Comparison of ENCODE assay signal across 26 cellular contexts in the genomic region with DNA sequence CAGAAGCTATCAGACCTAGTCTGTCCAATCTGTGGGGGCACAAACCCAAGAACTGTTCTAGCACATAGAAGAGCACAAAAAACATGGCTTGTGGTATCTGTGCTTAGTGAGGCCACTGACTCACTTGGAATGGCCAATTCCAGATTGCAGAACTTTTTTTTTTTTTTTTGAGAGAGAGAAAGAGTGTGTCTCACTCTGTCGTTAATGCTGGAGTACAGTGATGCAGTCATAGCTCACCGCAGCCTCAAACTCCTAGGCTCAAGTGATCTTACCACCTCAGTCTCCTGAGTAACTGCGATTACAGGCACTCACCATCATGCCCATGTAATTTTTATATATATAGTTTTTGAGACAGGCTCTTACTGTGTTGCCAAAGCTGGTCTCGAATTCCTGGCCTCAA.
A peak's percentile ranks its signal among the peaks of the same experiment; 100 is the strongest.
DNase-seq lines count a peak whose midpoint lies in the region; ATAC-seq, FAIRE-seq and TF ChIP-seq lines count a peak whose summit lies in the region.
"Had no signal": no experiment of that assay in that cellular context is flagged by ENCODE, and none has a peak within 500 bp of the region (broad histone marks: within the 10 kb centered on the region; RNA-seq: fewer than 3 reads in every experiment).

No MANE protein-coding gene starts in this region.

- H3K4ac ChIP-seq in mesenchymal stem cell (ENCODE audit: low read depth in 1 of 2, low read length in 2 of 2): no peak overlapping the region

- no peak overlapping the region for H3K14ac ChIP-seq in mesenchymal stem cell (ENCODE audit: low read length in 2 of 2)

- no peaks in the 10 kb centered on the region for H3K4me1 Mint-ChIP-seq in astrocyte (ENCODE audit: low read depth, unreplicated experiment)
- H3K4me1 Mint-ChIP-seq: CD4-positive, alpha-beta memory T cell; IgD-negative memory B cell had no signal

- H3K4me1 ChIP-seq in astrocyte (ENCODE audit: insufficient read depth, low read length): no peaks in the 10 kb centered on the region
- H3K4me1 ChIP-seq in mesenchymal stem cell (ENCODE audit: control insufficient read depth, insufficient read depth, low read depth, low read length): no peaks in the 10 kb centered on the region
- H3K4me1 ChIP-seq in hepatocyte (ENCODE audit: insufficient read depth): no peaks in the 10 kb centered on the region
- H3K4me1 ChIP-seq: Caco-2 had no signal

- H4K91ac ChIP-seq in mesenchymal stem cell (ENCODE audit: low read length): no peak overlapping the region

- no peaks in the 10 kb centered on the region for H4K20me1 ChIP-seq in astrocyte (ENCODE audit: insufficient read depth, low read length)
- no peaks in the 10 kb centered on the region for H4K20me1 ChIP-seq in hepatocyte (ENCODE audit: insufficient read depth, poor library complexity, severe bottlenecking)
- H4K20me1 ChIP-seq: BLaER1 treated with 17β-estradiol and CSF1 and Interleukin-3, amounts not matched to agents 10 nM and 100 nM had no signal

- peaks cover 2% of the 10 kb centered on the region for H3K27me3 Mint-ChIP-seq in astrocyte (ENCODE audit: low read depth, unreplicated experiment)

- no peak for FAIRE-seq in astrocyte (lab: Jason Lieb, UNC)
- FAIRE-seq: G401.6, GM12892, H1, HTR-8/SVneo had no signal

- H3K9me3 ChIP-seq in astrocyte (ENCODE audit: insufficient read depth, low read depth, low read length) (no peaks in the 10 kb centered on the region), mesenchymal stem cell (ENCODE audit: control insufficient read depth, low read length) (no peaks in the 10 kb centered on the region), hepatocyte (ENCODE audit: low read depth) (no peaks in the 10 kb centered on the region)
- H3K9me3 ChIP-seq: Caco-2 had no signal

- no peak overlapping the region for H2BK15ac ChIP-seq in mesenchymal stem cell (ENCODE audit: low read depth, poor library complexity, severe bottlenecking)

- ATAC-seq in HG03565 (IDR thresholded peaks at IDR 0.05; ENCODE audit: unreplicated experiment): no peak

- H3K27me3 ChIP-seq in astrocyte (ENCODE audit: insufficient read depth, low read length) (no peaks in the 10 kb centered on the region), mesenchymal stem cell (ENCODE audit: control insufficient read depth in 1 of 2, insufficient read depth in 1 of 2, low read length in 2 of 2) (no peaks in the 10 kb centered on the region), hepatocyte (no peaks in the 10 kb centered on the region)
- H3K27me3 ChIP-seq: BLaER1 treated with 17β-estradiol and CSF1 and Interleukin-3, amounts not matched to agents 10 nM and 100 nM had no signal

- H3K9me3 Mint-ChIP-seq in astrocyte (ENCODE audit: unreplicated experiment): peaks cover 14% of the 10 kb centered on the region

- H3K36me3 Mint-ChIP-seq in astrocyte (ENCODE audit: low read depth, unreplicated experiment): no peaks in the 10 kb centered on the region
- H3K36me3 Mint-ChIP-seq: CD4-positive, alpha-beta memory T cell; IgD-negative memory B cell had no signal

- no peak overlapping the region for H3K4me3 ChIP-seq in AG10803 (ENCODE audit: low read length)
- no peak overlapping the region for H3K4me3 ChIP-seq in astrocyte (ENCODE audit: insufficient read depth, low read depth, low read length)
- no peak overlapping the region for H3K4me3 ChIP-seq in mesenchymal stem cell (ENCODE audit: insufficient read depth in 1 of 2, low read depth in 1 of 2, low read length in 2 of 2)
- H3K4me3 ChIP-seq in hepatocyte: no peak overlapping the region
- H3K4me3 ChIP-seq: BLaER1 treated with 17β-estradiol and CSF1 and Interleukin-3, amounts not matched to agents 10 nM and 100 nM; PC-9; SK-N-MC had no signal

- 100% methylated on average over 1 of the region's 4 CpGs for WGBS in mesenchymal stem cell
- WGBS in hepatocyte (ENCODE audit: low lambda C conversion rate, missing lambda C conversion rate): 73% methylated on average over 4 of the region's 4 CpGs

- no peak overlapping the region for H3K18ac ChIP-seq in mesenchymal stem cell (ENCODE audit: low read depth in 1 of 2, low read length in 2 of 2)

- H2BK5ac ChIP-seq in mesenchymal stem cell (ENCODE audit: low read depth, low read length, poor library complexity, severe bottlenecking): no peak overlapping the region

- no peak overlapping the region for H2AK5ac ChIP-seq in mesenchymal stem cell (ENCODE audit: low read length, severe bottlenecking)

- no peak overlapping the region for H2BK12ac ChIP-seq in mesenchymal stem cell (ENCODE audit: low read length in 2 of 2)

- H3K27ac ChIP-seq in astrocyte (ENCODE audit: low read depth, low read length) (no peak overlapping the region), mesenchymal stem cell (ENCODE audit: low read length, poor library complexity, severe bottlenecking) (no peak overlapping the region), hepatocyte (no peak overlapping the region)
- H3K27ac ChIP-seq: BLaER1 treated with 17β-estradiol and CSF1 and Interleukin-3, amounts not matched to agents 10 nM and 100 nM; PC-9; RWPE1; SK-N-MC had no signal

- H3K79me2 ChIP-seq in astrocyte (ENCODE audit: insufficient read depth, low read length) (no peaks in the 10 kb centered on the region), hepatocyte (no peaks in the 10 kb centered on the region)

- H2AFZ ChIP-seq in astrocyte (ENCODE audit: low read depth, low read length): no peak overlapping the region
- H2AFZ ChIP-seq in mesenchymal stem cell (ENCODE audit: low read depth, low read length): no peak overlapping the region
- no peak overlapping the region for H2AFZ ChIP-seq in hepatocyte
- H2AFZ ChIP-seq: PC-9 had no signal

- H3K4me2 ChIP-seq in astrocyte (ENCODE audit: low read length) (no peak overlapping the region), mesenchymal stem cell (ENCODE audit: low read length, poor library complexity, severe bottlenecking) (no peak overlapping the region), hepatocyte (no peak overlapping the region)
- H3K4me2 ChIP-seq: BLaER1 treated with 17β-estradiol and CSF1 and Interleukin-3, amounts not matched to agents 10 nM and 100 nM; PC-9 had no signal

- H3K27ac Mint-ChIP-seq in astrocyte (ENCODE audit: unreplicated experiment): no peak overlapping the region
- H3K27ac Mint-ChIP-seq: CD4-positive, alpha-beta memory T cell; IgD-negative memory B cell had no signal

- H3K36me3 ChIP-seq in astrocyte (ENCODE audit: insufficient read depth, low read length) (no peaks in the 10 kb centered on the region), mesenchymal stem cell (ENCODE audit: control insufficient read depth in 1 of 2, insufficient read depth in 2 of 2, low read depth in 1 of 2, low read length in 2 of 2) (no peaks in the 10 kb centered on the region), hepatocyte (replicated peaks; ENCODE audit: insufficient read depth, low read depth) (no peaks in the 10 kb centered on the region)
- H3K36me3 ChIP-seq: BLaER1 treated with 17β-estradiol and CSF1 and Interleukin-3, amounts not matched to agents 10 nM and 100 nM had no signal

- no peaks in the 10 kb centered on the region for H3K79me1 ChIP-seq in mesenchymal stem cell (replicated peaks; ENCODE audit: low read length, poor library complexity, severe bottlenecking)

- no peak overlapping the region for H3K4me3 Mint-ChIP-seq in astrocyte (ENCODE audit: unreplicated experiment)
- H3K4me3 Mint-ChIP-seq: CD4-positive, alpha-beta memory T cell; IgD-negative memory B cell had no signal

- H3K23ac ChIP-seq in mesenchymal stem cell (ENCODE audit: low read length in 2 of 2): no peak overlapping the region

- no peaks in the 10 kb centered on the region for H3K9me2 ChIP-seq in hepatocyte (replicated peaks; ENCODE audit: insufficient read depth)

- H3K9ac ChIP-seq in astrocyte (ENCODE audit: low read length): no peak overlapping the region
- no peak overlapping the region for H3K9ac ChIP-seq in mesenchymal stem cell (ENCODE audit: low read length)
- H3K9ac ChIP-seq: BLaER1 treated with 17β-estradiol and CSF1 and Interleukin-3, amounts not matched to agents 10 nM and 100 nM had no signal

- H2BK120ac ChIP-seq in mesenchymal stem cell (ENCODE audit: low read depth, low read length): no peak overlapping the region

- TF ChIP-seq CTCF in AG10803 (conservative IDR thresholded peaks at IDR 0.05; ENCODE audit: low read length) (no peak), astrocyte (IDR thresholded peaks at IDR 0.05; ENCODE audit: insufficient read depth, low read depth, low read length) (no peak), hepatocyte (IDR thresholded peaks at IDR 0.05; ENCODE audit: poor library complexity) (no peak)

- no peak overlapping the region for H4K8ac ChIP-seq in mesenchymal stem cell (ENCODE audit: low read length)

- DNase-seq in AG10803 (ENCODE audit: low read depth): peak; percentile 18
- DNase-seq in HCEC 1CT: peak; percentile 11
- DNase-seq in astrocyte (ENCODE audit: low read depth): peak; percentile 76
- DNase-seq in mesenchymal stem cell: peak; percentile 54
- no peak for DNase-seq in hepatocyte (ENCODE audit: low spot score)
- no peak for DNase-seq in activated effector memory CD4-positive, alpha-beta T cell treated with Interleukin-2 at 50 U/mL for 16 hours
- DNase-seq: Caco-2; CD4-positive, alpha-beta memory T cell; DMS153; MV-4-11; NCI-H1105 treated with DMSO at 0.1 percent for 48 hours; NCI-H2029 treated with DMSO at 0.1 percent for 48 hours; NCI-H2171 treated with DMSO at 0.1 percent for 48 hours; NCI-H446 treated with DMSO at 0.1 percent for 48 hours; NCI-H526 treated with DMSO at 0.1 percent for 48 hours; PC-9; SHP77 treated with DMSO at 0.1 percent for 48 hours had no signal

Comparison
In these comparisons a context has a peak if more than half of its experiments do, and no peak if none do; other contexts are left out.
1. DNase-seq: peak in AG10803 (single experiment), HCEC 1CT (single experiment), astrocyte (single experiment) and mesenchymal stem cell (single experiment); none in hepatocyte (single experiment) and activated effector memory CD4-positive, alpha-beta T cell treated with Interleukin-2 at 50 U/mL for 16 hours (single experiment).